8 cellular contexts compared by ENCODE assay signal in genomic region chr15:68650901-68651709, GRCh38.
DNase-seq lines count a peak whose midpoint lies in the region; ATAC-seq and TF ChIP-seq lines count a peak whose summit lies in the region.

No MANE protein-coding gene starts in this region.

- no peak overlapping the region for H3K4me3 Mint-ChIP-seq in naive B cell

- peak overlapping the region in 1 of 6 donors; percentile 68 for H3K27ac Mint-ChIP-seq in naive B cell

- ATAC-seq in naive B cell (ENCODE audit: low read depth in 2 of 2), result peak; percentile 69 to 98
- no peak for ATAC-seq in GM18870 (IDR thresholded peaks at IDR 0.05; ENCODE audit: unreplicated experiment)

- TF ChIP-seq CTCF in VCaP (conservative IDR thresholded peaks at IDR 0.05) (peak; percentile 50), uterus (IDR thresholded peaks at IDR 0.05) (peak in 3 of 4 experiments; percentile 13 to 48 (median 36))

- H3K9me3 ChIP-seq in uterus, result no peaks in the 10 kb centered on the region

- no peaks in the 10 kb centered on the region for H3K27me3 ChIP-seq in uterus

- H3K4me1 ChIP-seq in uterus, result peaks cover 0 to 5% of the 10 kb centered on the region in 2 donors

- H3K36me3 Mint-ChIP-seq in naive B cell, result no peaks in the 10 kb centered on the region

- H3K36me3 ChIP-seq in uterus, result no peaks in the 10 kb centered on the region

- no peaks in the 10 kb centered on the region for H3K27me3 Mint-ChIP-seq in naive B cell

- no peaks in the 10 kb centered on the region for H3K9me3 Mint-ChIP-seq in naive B cell

- DNase-seq in NK-92 treated with Interleukin-12 subunit alpha and Interleukin-12 subunit beta, amount 100 ng/mL, for 24 hours (lab: John Stamatoyannopoulos, UW), result peak; percentile 16
- DNase-seq in NK-92 (lab: John Stamatoyannopoulos, UW; ENCODE audit: unreplicated experiment) (no peak), naive B cell (peak; percentile 50), uterus (peak in 1 of 2 donors; percentile 23), GF-D8 (lab: John Stamatoyannopoulos, UW) (no peak)
- DNase-seq in effector CD8-positive, alpha-beta T cell (lab: John Stamatoyannopoulos, UW), result peak; percentile 14

- intact Hi-C loops in uterus (cut with DNase I; ENCODE audit: low total_unique reads), result no loop called here

- no peak overlapping the region for H3K4me3 ChIP-seq in uterus

- peaks cover 0 to 14% (median 0%) of the 10 kb centered on the region in 3 donors for H3K4me1 Mint-ChIP-seq in naive B cell

- H3K27ac ChIP-seq in VCaP (no peak overlapping the region), uterus (no peak overlapping the region)

- TF ChIP-seq POLR2A in uterus (IDR thresholded peaks at IDR 0.05), result no peak

Comparison
In these comparisons a context has a peak if more than half of its experiments do, and no peak if none do; other contexts are left out.
1. DNase-seq: peak in NK-92 treated with Interleukin-12 subunit alpha and Interleukin-12 subunit beta, amount 100 ng/mL, for 24 hours (single experiment), effector CD8-positive, alpha-beta T cell (single experiment) and naive B cell (single experiment); none in NK-92 (single experiment) and GF-D8 (single experiment).